ENCODE assay signal across 9 cellular contexts in the genomic region with DNA sequence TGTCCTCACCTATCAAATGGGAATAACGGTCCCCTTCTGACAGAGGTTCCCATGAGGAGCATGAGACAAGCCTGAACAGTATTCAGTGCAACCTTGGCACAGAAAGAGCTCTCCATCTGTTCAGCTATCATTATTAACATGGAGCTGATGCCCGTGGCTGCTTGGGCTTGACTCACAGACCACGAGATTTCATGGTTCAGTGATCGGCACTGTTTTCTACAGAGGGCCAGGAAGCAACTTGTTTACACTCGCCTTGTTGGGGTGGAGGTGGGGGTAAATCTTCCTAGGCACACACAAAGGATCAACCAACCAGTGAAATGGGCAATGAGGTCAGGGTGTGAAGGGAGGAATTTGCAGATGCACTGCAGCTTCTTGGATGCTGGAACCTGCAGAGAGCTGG.
DNase-seq lines count a peak whose midpoint lies in the region; ATAC-seq and TF ChIP-seq lines count a peak whose summit lies in the region.
"Had no signal": no experiment of that assay in that cellular context is flagged by ENCODE, and none has a peak within 500 bp of the region (broad histone marks: within the 10 kb centered on the region; RNA-seq: fewer than 3 reads in every experiment).

No MANE protein-coding gene starts in this region.

- H2AFZ ChIP-seq in mesenchymal stem cell (ENCODE audit: low read depth, low read length): no peak overlapping the region
- H2AFZ ChIP-seq: GM23338 had no signal

- H3K4me1 ChIP-seq in mesenchymal stem cell (ENCODE audit: control insufficient read depth, insufficient read depth, low read depth, low read length) (peaks cover 14% of the 10 kb centered on the region), heart left ventricle (no peaks in the 10 kb centered on the region)

- TF ChIP-seq POLR2A in heart left ventricle (IDR thresholded peaks at IDR 0.05): no peak

- H3K14ac ChIP-seq in mesenchymal stem cell (ENCODE audit: low read length in 2 of 2): peak overlapping the region in 1 of 2 experiments; percentile 66

- no peak overlapping the region for H2BK120ac ChIP-seq in mesenchymal stem cell (ENCODE audit: low read depth, low read length)

- peak overlapping the region; percentile 40 for H3K4me2 ChIP-seq in mesenchymal stem cell (ENCODE audit: low read length, poor library complexity, severe bottlenecking)
- H3K4me2 ChIP-seq: GM23338 had no signal

- no peak overlapping the region for H3K9ac ChIP-seq in mesenchymal stem cell (ENCODE audit: low read length)

- H3K27ac ChIP-seq in mesenchymal stem cell (ENCODE audit: low read length, poor library complexity, severe bottlenecking) (peak overlapping the region; percentile 78), heart left ventricle (no peak overlapping the region)
- H3K27ac ChIP-seq: cardiac muscle cell had no signal

- no peak overlapping the region for H2AK5ac ChIP-seq in mesenchymal stem cell (ENCODE audit: low read length, severe bottlenecking)

- H3K4me3 ChIP-seq in mesenchymal stem cell (ENCODE audit: insufficient read depth in 1 of 2, low read depth in 1 of 2, low read length in 2 of 2): no peak overlapping the region
- no peak overlapping the region for H3K4me3 ChIP-seq in heart left ventricle
- H3K4me3 ChIP-seq: cardiac muscle cell, GM23338 had no signal

- H3K9me3 ChIP-seq in mesenchymal stem cell (ENCODE audit: control insufficient read depth, low read length): no peaks in the 10 kb centered on the region
- peaks cover 0 to 7% (median 0%) of the 10 kb centered on the region in 12 donors for H3K9me3 ChIP-seq in heart left ventricle

- TF ChIP-seq CTCF in heart left ventricle (IDR thresholded peaks at IDR 0.05): no peak

- H3K27me3 ChIP-seq in mesenchymal stem cell (ENCODE audit: control insufficient read depth in 1 of 2, insufficient read depth in 1 of 2, low read length in 2 of 2) (no peaks in the 10 kb centered on the region), heart left ventricle (no peaks in the 10 kb centered on the region)
- H3K27me3 ChIP-seq: cardiac muscle cell had no signal

- H2BK15ac ChIP-seq in mesenchymal stem cell (ENCODE audit: low read depth, poor library complexity, severe bottlenecking): no peak overlapping the region

- H4K91ac ChIP-seq in mesenchymal stem cell (ENCODE audit: low read length): no peak overlapping the region

- no peak overlapping the region for H3K23ac ChIP-seq in mesenchymal stem cell (ENCODE audit: low read length in 2 of 2)

- H2BK12ac ChIP-seq in mesenchymal stem cell (ENCODE audit: low read length in 2 of 2): peak overlapping the region in 1 of 2 experiments; percentile 75

- H3K36me3 ChIP-seq in mesenchymal stem cell (ENCODE audit: control insufficient read depth in 1 of 2, insufficient read depth in 2 of 2, low read depth in 1 of 2, low read length in 2 of 2) (peaks cover 20 to 78% of the 10 kb centered on the region in 2 experiments), heart left ventricle (peaks cover 0 to 16% (median 4%) of the 10 kb centered on the region in 9 donors)
- H3K36me3 ChIP-seq: cardiac muscle cell had no signal

- peaks cover 20% of the 10 kb centered on the region for H3K79me1 ChIP-seq in mesenchymal stem cell (replicated peaks; ENCODE audit: low read length, poor library complexity, severe bottlenecking)

- H3K18ac ChIP-seq in mesenchymal stem cell (ENCODE audit: low read depth in 1 of 2, low read length in 2 of 2): peak overlapping the region in 1 of 2 experiments; percentile 64

- ATAC-seq in GM18909 (IDR thresholded peaks at IDR 0.05; ENCODE audit: poor library complexity, unreplicated experiment) (peak; percentile 87), HG02870 (IDR thresholded peaks at IDR 0.05; ENCODE audit: unreplicated experiment) (peak; percentile 50), heart left ventricle (no peak)
- ATAC-seq: GM23338 had no signal

- H3K4ac ChIP-seq in mesenchymal stem cell (ENCODE audit: low read depth in 1 of 2, low read length in 2 of 2): no peak overlapping the region

- no peak overlapping the region for H4K8ac ChIP-seq in mesenchymal stem cell (ENCODE audit: low read length)

- peak overlapping the region; percentile 67 for H2BK5ac ChIP-seq in mesenchymal stem cell (ENCODE audit: low read depth, low read length, poor library complexity, severe bottlenecking)

- WGBS in mesenchymal stem cell: 52% methylated on average over 5 of the region's 5 CpGs
- 67 to 81% (median 72%) methylated on average over 4 to 5 of the region's 5 CpGs for WGBS in heart left ventricle, 4 donors

- intact Hi-C loops in heart left ventricle (cut with DNase I): loop anchor here in 1 of 10 donors (10.0 kb wide), 1 partner anchor 60 kb away; no protein-coding TSS in a partner anchor

- DNase-seq in NCI-H226 (peak; percentile 33), mesenchymal stem cell (peak; percentile 28), heart left ventricle (no peak), cerebellar nuclear complex (lab: John Stamatoyannopoulos, UW) (no peak), COR-L47 (lab: John Stamatoyannopoulos, UW) (no peak)

Comparison
In these comparisons a context has a peak if more than half of its experiments do, and no peak if none do; other contexts are left out.
1. ATAC-seq: peak in GM18909 (single experiment) and HG02870 (single experiment); none in heart left ventricle (0 of 4).
2. DNase-seq: peak in NCI-H226 (single experiment) and mesenchymal stem cell (single experiment); none in heart left ventricle (0 of 5), cerebellar nuclear complex (0 of 2) and COR-L47 (single experiment).